In the genomic region with DNA sequence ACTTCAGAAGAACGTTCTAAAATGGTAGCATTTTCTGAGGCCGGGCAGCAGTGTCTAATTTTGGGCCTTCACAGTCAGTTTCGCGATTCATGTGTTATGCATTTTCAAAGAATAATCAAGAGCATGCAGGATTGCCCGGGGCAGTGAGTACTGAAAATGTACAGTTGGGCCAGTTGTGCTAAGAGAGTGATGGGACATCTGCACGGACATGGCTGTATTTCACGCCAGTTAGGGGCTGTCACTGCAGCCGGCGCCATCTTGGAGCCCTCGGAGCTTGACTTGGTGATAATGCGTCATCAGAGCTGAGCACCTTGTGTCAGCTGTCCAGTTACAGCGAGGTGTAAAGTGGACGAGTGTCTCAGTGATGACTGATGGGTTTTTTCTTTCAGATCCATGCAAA, we compare ENCODE assay signal across 29 cellular contexts.
"Had no signal": no experiment of that assay in that cellular context is flagged by ENCODE, and none has a peak within 500 bp of the region (broad histone marks: within the 10 kb centered on the region; RNA-seq: fewer than 3 reads in every experiment).

No MANE protein-coding gene starts in this region.

- H3K9me3 Mint-ChIP-seq: naive thymus-derived CD4-positive, alpha-beta T cell; natural killer cell; nephron; neural progenitor cell; stimulated activated memory B cell treated with anti-CD40 and anti-IgM and Interleukin-4, amounts not matched to agents 10 μg/mL and 1 μg/mL and 100 μg/mL, for 72 hours; stimulated activated naive CD8-positive, alpha-beta T cell treated with anti-CD3 and anti-CD28 coated beads, Interleukin-15, amount 100 ng/mL, for 72 hours had no signal

- H3K27me3 ChIP-seq: neural progenitor cell, neutrophil, ovary, right lobe of liver, sigmoid colon, thyroid gland, tibial nerve, upper lobe of left lung, uterus had no signal

- H3K4me1 ChIP-seq: parathyroid adenoma, psoas muscle, right lobe of liver, sigmoid colon, tibial nerve, upper lobe of left lung, uterus had no signal

- H3K27ac Mint-ChIP-seq: naive thymus-derived CD4-positive, alpha-beta T cell; natural killer cell; nephron; neural progenitor cell; progenitor cell of endocrine pancreas; stimulated activated memory B cell treated with anti-CD40 and anti-IgM and Interleukin-4, amounts not matched to agents 10 μg/mL and 1 μg/mL and 100 μg/mL, for 72 hours; stimulated activated naive CD8-positive, alpha-beta T cell treated with anti-CD3 and anti-CD28 coated beads, Interleukin-15, amount 100 ng/mL, for 72 hours had no signal

- H3K36me3 Mint-ChIP-seq: natural killer cell had no signal

- DNase-seq: naive thymus-derived CD4-positive, alpha-beta T cell; natural killer cell; nucleus accumbens; ovary; posterior cingulate gyrus; psoas muscle; right lobe of liver; sigmoid colon; small intestine; stimulated activated CD4-positive, alpha-beta T cell treated with anti-CD3 and anti-CD28 coated beads, Interleukin-15, amount 100 ng/mL, for 24 hours; stimulated activated CD4-positive, alpha-beta T cell treated with anti-CD3 and anti-CD28 coated beads, Interleukin-2, amount 100 ng/mL, for 24 hours; stimulated activated CD4-positive, alpha-beta T cell treated with anti-CD3 and anti-CD28 coated beads, Interleukin-2, amount 100 ng/mL, for 48 hours; stimulated activated CD4-positive, alpha-beta T cell treated with anti-CD3 and anti-CD28 coated beads, Interleukin-4, amount 100 ng/mL, for 24 hours; stimulated activated naive CD4-positive, alpha-beta T cell; stimulated activated naive CD8-positive, alpha-beta T cell treated with anti-CD3 and anti-CD28 coated beads, Interleukin-15, amount 100 ng/mL, for 72 hours; stimulated activated naive CD8-positive, alpha-beta T cell treated with anti-CD3 and anti-CD28 coated beads, Interleukin-15, Interleukin-2, amounts not matched to agents 100 U/mL and 50 U/mL, for 24 hours; thyroid gland; trophoblast cell; upper lobe of left lung; uterus had no signal

- H3K27ac ChIP-seq: neural progenitor cell, neutrophil, ovary, parathyroid adenoma, psoas muscle, right lobe of liver, sigmoid colon, thoracic aorta, thyroid gland, tibial nerve, upper lobe of left lung, uterus had no signal

- H3K27me3 Mint-ChIP-seq: naive thymus-derived CD4-positive, alpha-beta T cell; progenitor cell of endocrine pancreas; stimulated activated memory B cell treated with anti-CD40 and anti-IgM and Interleukin-4, amounts not matched to agents 10 μg/mL and 1 μg/mL and 100 μg/mL, for 72 hours; stimulated activated naive CD8-positive, alpha-beta T cell treated with anti-CD3 and anti-CD28 coated beads, Interleukin-15, amount 100 ng/mL, for 72 hours had no signal

- H3K36me3 ChIP-seq: neural progenitor cell, ovary, right lobe of liver, sigmoid colon, thoracic aorta, thyroid gland, uterus had no signal

- H3K4me3 ChIP-seq: neural progenitor cell, ovary, psoas muscle, right lobe of liver, sigmoid colon, thoracic aorta, thyroid gland, tibial nerve, upper lobe of left lung, uterus had no signal

- H3K9me3 ChIP-seq: neutrophil, ovary, psoas muscle, right lobe of liver, sigmoid colon, thoracic aorta, thyroid gland, tibial nerve, upper lobe of left lung, uterus had no signal

- H3K4me3 Mint-ChIP-seq: naive thymus-derived CD4-positive, alpha-beta T cell; natural killer cell; nephron; neural progenitor cell; stimulated activated memory B cell treated with anti-CD40 and anti-IgM and Interleukin-4, amounts not matched to agents 10 μg/mL and 1 μg/mL and 100 μg/mL, for 72 hours; stimulated activated naive CD8-positive, alpha-beta T cell treated with anti-CD3 and anti-CD28 coated beads, Interleukin-15, amount 100 ng/mL, for 72 hours had no signal

- ATAC-seq: naive thymus-derived CD4-positive, alpha-beta T cell; natural killer cell; psoas muscle; right cardiac atrium; right lobe of liver; stimulated activated memory B cell treated with anti-CD40 and anti-IgM and Interleukin-4, amounts not matched to agents 10 μg/mL and 1 μg/mL and 100 μg/mL, for 72 hours; stimulated activated naive CD8-positive, alpha-beta T cell treated with anti-CD3 and anti-CD28 coated beads, Interleukin-15, amount 100 ng/mL, for 72 hours; stimulated activated naive CD8-positive, alpha-beta T cell treated with anti-CD3 and anti-CD28 coated beads, Interleukin-15, Interleukin-2, amounts not matched to agents 100 U/mL and 50 U/mL, for 24 hours had no signal
